Comparison of ENCODE assay signal across 12 cellular contexts in genomic region chr14:53509227-53509822, GRCh38.
DNase-seq lines count a peak whose midpoint lies in the region; ATAC-seq, FAIRE-seq and TF ChIP-seq lines count a peak whose summit lies in the region.
"Had no signal": no experiment of that assay in that cellular context is flagged by ENCODE, and none has a peak within 500 bp of the region (broad histone marks: within the 10 kb centered on the region; RNA-seq: fewer than 3 reads in every experiment).

No MANE protein-coding gene starts in this region.

- no peaks in the 10 kb centered on the region for H3K4me1 ChIP-seq in GM23338 (ENCODE audit: insufficient read depth)
- no peaks in the 10 kb centered on the region for H3K4me1 ChIP-seq in breast epithelium
- peaks cover 14% of the 10 kb centered on the region for H3K4me1 ChIP-seq in keratinocyte (ENCODE audit: control insufficient read depth, extremely low read depth, insufficient read depth, low read length)
- peaks cover 0 to 11% (median 8%) of the 10 kb centered on the region in 4 donors for H3K4me1 ChIP-seq in stomach

- no peak overlapping the region for H3K27ac Mint-ChIP-seq in GM23338
- H3K27ac Mint-ChIP-seq: activated naive CD8-positive, alpha-beta T cell treated with anti-CD3 and anti-CD28 coated beads, Interleukin-2, amount 50 U/mL, for 24 hours had no signal

- no peaks in the 10 kb centered on the region for H3K36me3 Mint-ChIP-seq in GM23338 (ENCODE audit: low read depth)

- no peaks in the 10 kb centered on the region for H3K9me3 ChIP-seq in breast epithelium
- H3K9me3 ChIP-seq in keratinocyte (ENCODE audit: control insufficient read depth, low read depth, low read length), result no peaks in the 10 kb centered on the region
- H3K9me3 ChIP-seq in stomach, result peaks cover 0 to 6% (median 0%) of the 10 kb centered on the region in 4 donors

- H3F3A ChIP-seq in GM23338 (replicated peaks; ENCODE audit: low read depth), result no peaks in the 10 kb centered on the region

- dilution Hi-C loops in keratinocyte (cut with MboI; ENCODE audit: extremely low pct_ligation_motif_present, low sequenced_read_pairs), result no loop called here

- H3K79me2 ChIP-seq in GM23338 (replicated peaks; ENCODE audit: insufficient read depth), result no peaks in the 10 kb centered on the region
- no peaks in the 10 kb centered on the region for H3K79me2 ChIP-seq in keratinocyte (ENCODE audit: control insufficient read depth, insufficient read depth, low read length)

- H4K20me1 ChIP-seq in GM23338 (replicated peaks; ENCODE audit: insufficient read depth) (0 out of 2 replicates have a peak, but pooled peaks cover 6% of the 10 kb centered on the region), keratinocyte (ENCODE audit: control insufficient read depth, extremely low read depth, insufficient read depth, low read length) (no peaks in the 10 kb centered on the region)

- peak; percentile 52 for FAIRE-seq in keratinocyte (lab: Jason Lieb, UNC)
- FAIRE-seq in D721Med (lab: Jason Lieb, UNC), result no peak
- FAIRE-seq: GM19239 had no signal

- H3K27me3 ChIP-seq in GM23338 (ENCODE audit: insufficient read depth) (no peaks in the 10 kb centered on the region), breast epithelium (no peaks in the 10 kb centered on the region), keratinocyte (ENCODE audit: control insufficient read depth, extremely low read depth, insufficient read depth, low read length) (no peaks in the 10 kb centered on the region), stomach (no peaks in the 10 kb centered on the region)

- H3K27ac ChIP-seq in GM23338 (ENCODE audit: low read depth), result peak overlapping the region; percentile 63; the same call in 1 of the 2 replicates
- H3K27ac ChIP-seq in breast epithelium, result peak overlapping the region; percentile 63 to 86
- peak overlapping the region; percentile 87 for H3K27ac ChIP-seq in keratinocyte (ENCODE audit: control insufficient read depth, insufficient read depth, low read length)
- peak overlapping the region; percentile 33 to 72 (median 67) for H3K27ac ChIP-seq in stomach

- intact Hi-C loops in breast epithelium (cut with DNase I; ENCODE audit: low total_unique reads), result no loop called here
- intact Hi-C loops in stomach (cut with DNase I; ENCODE audit: low total_unique reads), result no loop called here

- H3K9me1 ChIP-seq in keratinocyte (ENCODE audit: control insufficient read depth, extremely low read depth, insufficient read depth, low read length), result no peaks in the 10 kb centered on the region

- H2AFZ ChIP-seq in GM23338 (no peak overlapping the region), keratinocyte (ENCODE audit: control insufficient read depth, low read length) (peak overlapping the region; percentile 91)

- peak overlapping the region; percentile 52 for H3K9ac ChIP-seq in keratinocyte (ENCODE audit: control insufficient read depth, extremely low read depth, insufficient read depth, low read length)

- peaks cover 3% of the 10 kb centered on the region; the same call in 1 of the 3 replicates for H3K9me3 Mint-ChIP-seq in GM23338

- peaks cover 2% of the 10 kb centered on the region; the same call in 2 of the 3 replicates for H3K4me1 Mint-ChIP-seq in GM23338
- H3K4me1 Mint-ChIP-seq: activated naive CD8-positive, alpha-beta T cell treated with anti-CD3 and anti-CD28 coated beads, Interleukin-2, amount 50 U/mL, for 24 hours had no signal

- TF ChIP-seq POLR2A in breast epithelium (IDR thresholded peaks at IDR 0.05) (no peak), stomach (IDR thresholded peaks at IDR 0.05) (no peak)

- 39 to 57% (median 57%) methylated on average over 7 of the region's 7 CpGs for WGBS in stomach, 5 donors

- DNase-seq in GM23338 (ENCODE audit: low spot score), result no peak
- DNase-seq in breast epithelium (ENCODE audit: low spot score in 2 of 2), result no peak
- DNase-seq in keratinocyte (ENCODE audit: low read depth, low spot score), result peak; percentile 33
- DNase-seq in stomach, result no peak
- DNase-seq in stimulated activated CD4-positive, alpha-beta T cell treated with anti-CD3 and anti-CD28 coated beads, Interleukin-2, amount 100 ng/mL, for 48 hours, result no peak
- DNase-seq in D721Med (ENCODE audit: insufficient read length, low spot score), result no peak
- DNase-seq: activated CD4-positive, alpha-beta T cell treated with anti-CD3 and anti-CD28 coated beads for 4 hours; activated naive CD8-positive, alpha-beta T cell treated with anti-CD3 and anti-CD28 coated beads, Interleukin-2, amount 50 U/mL, for 24 hours; Karpas-422 had no signal

- H3K36me3 ChIP-seq in GM23338 (ENCODE audit: insufficient read depth) (no peaks in the 10 kb centered on the region), breast epithelium (no peaks in the 10 kb centered on the region), keratinocyte (ENCODE audit: control insufficient read depth in 2 of 2, extremely low read depth in 1 of 2, insufficient read depth in 2 of 2, low read length in 2 of 2) (no peaks in the 10 kb centered on the region), stomach (no peaks in the 10 kb centered on the region)

- ATAC-seq in GM23338, result peak; percentile 52
- ATAC-seq in HG03108 (IDR thresholded peaks at IDR 0.05; ENCODE audit: unreplicated experiment), result no peak
- ATAC-seq in GM21423 (IDR thresholded peaks at IDR 0.05; ENCODE audit: unreplicated experiment), result no peak
- ATAC-seq: activated naive CD8-positive, alpha-beta T cell treated with anti-CD3 and anti-CD28 coated beads, Interleukin-2, amount 50 U/mL, for 24 hours had no signal

- no peak overlapping the region for H3K4me3 Mint-ChIP-seq in GM23338
- H3K4me3 Mint-ChIP-seq: activated naive CD8-positive, alpha-beta T cell treated with anti-CD3 and anti-CD28 coated beads, Interleukin-2, amount 50 U/mL, for 24 hours had no signal

- no peak for TF ChIP-seq EP300 in stomach (IDR thresholded peaks at IDR 0.05)

- no peak for TF ChIP-seq CTCF in GM23338 (conservative IDR thresholded peaks at IDR 0.05; ENCODE audit: low read depth in 2 of 2)
- no peak for TF ChIP-seq CTCF in breast epithelium (IDR thresholded peaks at IDR 0.05)
- TF ChIP-seq CTCF in keratinocyte (optimal IDR thresholded peaks at IDR 0.05 in 1 of 3, IDR thresholded peaks at IDR 0.05 in 1 of 3, conservative IDR thresholded peaks at IDR 0.05 in 1 of 3; ENCODE audit: extremely low read depth in 1 of 3, insufficient read depth in 2 of 3, low read length in 3 of 3), result no peak
- TF ChIP-seq CTCF in stomach (IDR thresholded peaks at IDR 0.05), result no peak
- TF ChIP-seq CTCF in D721Med (IDR thresholded peaks at IDR 0.05; ENCODE audit: insufficient read depth, missing control alignments), result no peak

- no peaks in the 10 kb centered on the region for H3K27me3 Mint-ChIP-seq in GM23338 (ENCODE audit: insufficient read depth, low read depth, poor library complexity)
- H3K27me3 Mint-ChIP-seq: activated naive CD8-positive, alpha-beta T cell treated with anti-CD3 and anti-CD28 coated beads, Interleukin-2, amount 50 U/mL, for 24 hours had no signal

- peaks cover 20% of the 10 kb centered on the region for H3K9me2 ChIP-seq in GM23338 (ENCODE audit: insufficient read depth)

- H3K4me2 ChIP-seq in GM23338 (no peak overlapping the region), keratinocyte (ENCODE audit: control insufficient read depth, extremely low read depth, insufficient read depth, low read depth, low read length) (peak overlapping the region; percentile 57)

- H3K4me3 ChIP-seq in GM23338 (no peak overlapping the region), breast epithelium (no peak overlapping the region), keratinocyte (ENCODE audit: control insufficient read depth in 2 of 3, extremely low read depth in 1 of 3, insufficient read depth in 2 of 3, low read depth in 1 of 3, low read length in 3 of 3) (no peak overlapping the region), stomach (no peak overlapping the region)

TF ChIP-seq in GM23338, 12 proteins besides CTCF, POLR2A, EP300 and RAD21:
- TF ChIP-seq EZH2phosphoT487 (IDR thresholded peaks at IDR 0.05; ENCODE audit: unreplicated experiment) (no peak), POLR2AphosphoS5 (IDR thresholded peaks at IDR 0.05; ENCODE audit: low read depth) (no peak), CREB1 (CRISPR knock-in tag; IDR thresholded peaks at IDR 0.05; ENCODE audit: low read depth) (no peak)
